In genomic region chr17:74059471-74059870, GRCh38 we compare ENCODE assay signal across 18 cellular contexts.
DNase-seq lines count a peak whose midpoint lies in the region; ATAC-seq lines count a peak whose summit lies in the region.
"Had no signal": no experiment of that assay in that cellular context is flagged by ENCODE, and none has a peak within 500 bp of the region (broad histone marks: within the 10 kb centered on the region; RNA-seq: fewer than 3 reads in every experiment).

No MANE protein-coding gene starts in this region.

- ATAC-seq in HG02623 (IDR thresholded peaks at IDR 0.05; ENCODE audit: unreplicated experiment) (no peak), HG02840 (IDR thresholded peaks at IDR 0.05; ENCODE audit: low FRiP score, unreplicated experiment) (no peak), HG02870 (IDR thresholded peaks at IDR 0.05; ENCODE audit: unreplicated experiment) (no peak), GM19452 (IDR thresholded peaks at IDR 0.05; ENCODE audit: unreplicated experiment) (no peak)
- ATAC-seq: activated CD4-positive, alpha-beta T cell treated with anti-CD3 and anti-CD28 coated beads for 36 hours; heart right ventricle; left colon; stimulated activated naive B cell treated with anti-CD40 and anti-IgM and Interleukin-4, amounts not matched to agents 10 μg/mL and 1 μg/mL and 100 μg/mL, for 72 hours had no signal

- DNase-seq in DMS153 (lab: John Stamatoyannopoulos, UW) (peak; percentile 86), NCI-H187 (lab: John Stamatoyannopoulos, UW) (peak; percentile 42 to 44), NCI-H774 (lab: John Stamatoyannopoulos, UW) (peak; percentile 83), midbrain (lab: John Stamatoyannopoulos, UW) (peak; percentile 44)
- DNase-seq: activated CD4-positive, alpha-beta T cell treated with anti-CD3 and anti-CD28 coated beads for 36 hours; activated CD8-positive, alpha-beta memory T cell treated with anti-CD3 and anti-CD28 coated beads, Interleukin-2, amount 50 U/mL, for 48 hours; Caco-2; heart right ventricle; left colon; MV-4-11; spleen; stimulated activated naive B cell treated with anti-CD40 and anti-IgM and Interleukin-4, amounts not matched to agents 10 μg/mL and 1 μg/mL and 100 μg/mL, for 72 hours; T1000; uterus had no signal
